Comparison of ENCODE assay signal across 22 cellular contexts in the genomic region with DNA sequence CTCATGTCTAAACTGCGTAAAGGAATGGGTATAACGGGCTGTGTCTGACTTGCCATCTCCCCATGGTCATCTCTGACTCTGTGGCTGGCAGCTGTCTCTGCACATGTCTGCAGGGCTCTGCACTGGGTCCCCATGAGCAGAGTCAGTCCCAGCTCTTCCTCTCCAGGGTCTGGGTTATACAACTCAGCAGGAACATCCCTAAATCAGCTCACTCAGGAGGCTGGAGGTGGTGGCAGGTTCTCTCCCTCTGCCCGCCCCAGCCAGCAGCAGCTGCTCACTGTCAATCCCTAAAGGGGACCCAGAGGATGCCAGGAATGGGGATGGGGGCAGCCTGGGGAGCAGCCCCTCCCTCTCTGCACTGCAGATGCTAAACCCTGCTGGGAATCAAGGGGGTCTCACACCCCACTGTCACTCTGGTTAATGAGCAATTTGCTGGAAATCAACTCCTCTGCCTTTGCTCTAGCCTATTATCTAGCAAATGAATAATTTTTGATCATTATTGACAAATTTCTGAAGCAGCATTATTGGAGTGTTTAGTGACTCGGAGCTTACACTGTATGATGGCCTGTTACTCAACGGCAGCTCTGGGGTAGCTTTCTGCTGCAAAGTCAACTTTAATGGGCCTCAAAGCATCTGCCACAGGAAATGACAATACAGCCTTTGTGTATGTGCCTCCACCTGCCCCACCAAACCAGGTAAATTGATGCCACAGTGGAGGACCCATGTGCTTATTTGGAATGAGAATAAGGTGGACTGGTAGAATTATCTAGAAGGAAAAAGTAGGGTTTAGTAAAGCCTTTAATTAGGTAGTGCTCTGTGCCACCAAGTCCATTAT. TPM values are rescaled to one million over a fixed set of nuclear protein-coding genes. Genes with fewer than 3 reads are reported as not detected.
DNase-seq lines count a peak whose midpoint lies in the region; ATAC-seq and TF ChIP-seq lines count a peak whose summit lies in the region.
"Had no signal": no experiment of that assay in that cellular context is flagged by ENCODE, and none has a peak within 500 bp of the region (broad histone marks: within the 10 kb centered on the region; RNA-seq: fewer than 3 reads in every experiment).

No MANE protein-coding gene starts in this region.

- ATAC-seq in GM21528 (IDR thresholded peaks at IDR 0.05; ENCODE audit: low FRiP score, unreplicated experiment), result no peak
- ATAC-seq: stimulated activated effector memory CD8-positive, alpha-beta T cell treated with anti-CD3 and anti-CD28 coated beads, Interleukin-12 subunit alpha, Interleukin-12 subunit beta, amount 100 ng/mL, for 72 hours; T-helper 17 cell had no signal

- H3K18ac ChIP-seq in H9 (ENCODE audit: insufficient read length, low read depth, low read length), result no peak overlapping the region

- H3K4me1 Mint-ChIP-seq in H9, result no peaks in the 10 kb centered on the region
- H3K4me1 Mint-ChIP-seq: activated naive CD8-positive, alpha-beta T cell treated with anti-CD3 and anti-CD28 coated beads, Interleukin-2, amount 10 ng/mL, durations not matched to agents 7 days and 5 days; memory B cell; stimulated activated effector memory CD8-positive, alpha-beta T cell treated with anti-CD3 and anti-CD28 coated beads, Interleukin-12 subunit alpha, Interleukin-12 subunit beta, amount 100 ng/mL, for 72 hours; T-helper 17 cell had no signal

- H3K27ac ChIP-seq in H9 (ENCODE audit: insufficient read length, low read depth, low read length), result no peak overlapping the region
- H3K27ac ChIP-seq: C4-2B, epithelial cell of prostate had no signal

- H4K20me1 ChIP-seq in H9 (ENCODE audit: control insufficient read depth, insufficient read depth, insufficient read length), result no peaks in the 10 kb centered on the region

- no peak overlapping the region for H3K4me3 Mint-ChIP-seq in H9
- H3K4me3 Mint-ChIP-seq: activated naive CD8-positive, alpha-beta T cell treated with anti-CD3 and anti-CD28 coated beads, Interleukin-2, amount 10 ng/mL, durations not matched to agents 7 days and 5 days; HFFc6; memory B cell; stimulated activated effector memory CD8-positive, alpha-beta T cell treated with anti-CD3 and anti-CD28 coated beads, Interleukin-12 subunit alpha, Interleukin-12 subunit beta, amount 100 ng/mL, for 72 hours; T-helper 17 cell had no signal

- intact Hi-C loops in posterior vena cava (cut with DNase I), result no loop called here

- DNase-seq in DMS53 treated with DMSO at 0.1 percent for 48 hours (lab: John Stamatoyannopoulos, UW; ENCODE audit: unreplicated experiment), result peak; percentile 33
- peak; percentile 19 for DNase-seq in H9
- peak; percentile 29 for DNase-seq in ecto neural progenitor cell (ENCODE audit: low spot score)
- DNase-seq in posterior vena cava (ENCODE audit: low spot score), result peak; percentile 22
- DNase-seq in amniotic stem cell (lab: John Stamatoyannopoulos, UW), result no peak
- no peak for DNase-seq in NCI-H2196 (lab: John Stamatoyannopoulos, UW; ENCODE audit: unreplicated experiment)
- DNase-seq: activated CD4-positive, alpha-beta T cell treated with anti-CD3 and anti-CD28 coated beads for 48 hours; activated naive CD8-positive, alpha-beta T cell treated with anti-CD3 and anti-CD28 coated beads, Interleukin-2, amount 10 ng/mL, durations not matched to agents 7 days and 5 days; cerebellar nuclear complex; HFFc6; NCI-H2107; NCI-H446 treated with DMSO at 0.1 percent for 48 hours; NK-92 treated with Interleukin-12 subunit alpha and Interleukin-12 subunit beta, amount 100 ng/mL, for 24 hours; nucleus accumbens; stimulated activated CD4-positive, alpha-beta T cell treated with anti-CD3 and anti-CD28 coated beads, Interleukin-2, amount 100 ng/mL, for 48 hours; T-helper 17 cell had no signal

- no peak for TF ChIP-seq CTCF in H9 (conservative IDR thresholded peaks at IDR 0.05)

- H3K4me2 ChIP-seq in H9 (ENCODE audit: insufficient read depth, insufficient read length, low read length), result no peak overlapping the region

- H3K56ac ChIP-seq in H9 (ENCODE audit: insufficient read length, low read depth, low read length), result no peak overlapping the region

- no peaks in the 10 kb centered on the region for H3K27me3 ChIP-seq in H9 (ENCODE audit: insufficient read depth, low read length)

- no peak overlapping the region for H2AK5ac ChIP-seq in H9 (ENCODE audit: insufficient read length, low read length)

- no peak overlapping the region for H3K23ac ChIP-seq in H9 (ENCODE audit: insufficient read length, low read depth, low read length)

- no peak overlapping the region for H4K8ac ChIP-seq in H9 (replicated peaks; ENCODE audit: insufficient read length, low read depth, low read length)

- H2BK15ac ChIP-seq in H9 (ENCODE audit: low read depth, low read length), result no peak overlapping the region

- WGBS in H9 (ENCODE audit: extremely low coverage, insufficient read length, low lambda C conversion rate), result no CpG with 5 or more reads among the region's 5 CpGs

- H3K27ac Mint-ChIP-seq in H9, result peak overlapping the region in 1 of 3 experiments; percentile 83; a peak in 2 of 7 replicates
- H3K27ac Mint-ChIP-seq: activated naive CD8-positive, alpha-beta T cell treated with anti-CD3 and anti-CD28 coated beads, Interleukin-2, amount 10 ng/mL, durations not matched to agents 7 days and 5 days; activated T-helper 2 cell treated with anti-CD3 and anti-CD28 coated beads, Interferon-gamma antibody, Interleukin-2, Interleukin-4, amounts not matched to agents 10 μg/mL and 5 μg/mL and 100 μg/mL, durations not matched to agents 14 hours and 24 hours and 36 hours; HFFc6; memory B cell; stimulated activated effector memory CD8-positive, alpha-beta T cell treated with anti-CD3 and anti-CD28 coated beads, Interleukin-12 subunit alpha, Interleukin-12 subunit beta, amount 100 ng/mL, for 72 hours; T-helper 17 cell had no signal

- no peak overlapping the region for H4K91ac ChIP-seq in H9 (ENCODE audit: insufficient read length, low read depth, low read length)

- no peak overlapping the region for H2BK20ac ChIP-seq in H9 (ENCODE audit: low read depth, low read length, poor library complexity, severe bottlenecking)

- no peak overlapping the region for H4K5ac ChIP-seq in H9 (ENCODE audit: insufficient read length, low read depth, low read length)

- peaks cover 19% of the 10 kb centered on the region for H3K27me3 Mint-ChIP-seq in H9 (ENCODE audit: low read depth)
- H3K27me3 Mint-ChIP-seq: memory B cell had no signal

- H3K36me3 Mint-ChIP-seq in H9 (ENCODE audit: insufficient read depth in 1 of 3, low read depth in 3 of 3), result no peaks in the 10 kb centered on the region; a peak in 1 of 7 replicates
- H3K36me3 Mint-ChIP-seq: activated naive CD8-positive, alpha-beta T cell treated with anti-CD3 and anti-CD28 coated beads, Interleukin-2, amount 10 ng/mL, durations not matched to agents 7 days and 5 days; memory B cell; stimulated activated effector memory CD8-positive, alpha-beta T cell treated with anti-CD3 and anti-CD28 coated beads, Interleukin-12 subunit alpha, Interleukin-12 subunit beta, amount 100 ng/mL, for 72 hours had no signal

- H3K4me1 ChIP-seq in H9 (ENCODE audit: insufficient read depth, low read length), result no peaks in the 10 kb centered on the region

- no peaks in the 10 kb centered on the region for H3K79me2 ChIP-seq in H9 (ENCODE audit: insufficient read depth, low read length)

- no peak overlapping the region for H3K4ac ChIP-seq in H9 (ENCODE audit: low read depth, low read length)

- H3K9me3 Mint-ChIP-seq in H9, result peaks cover 0 to 3% of the 10 kb centered on the region in 2 experiments; a peak in 1 of 5 replicates
- H3K9me3 Mint-ChIP-seq: activated naive CD8-positive, alpha-beta T cell treated with anti-CD3 and anti-CD28 coated beads, Interleukin-2, amount 10 ng/mL, durations not matched to agents 7 days and 5 days; activated T-helper 2 cell treated with anti-CD3 and anti-CD28 coated beads, Interferon-gamma antibody, Interleukin-2, Interleukin-4, amounts not matched to agents 10 μg/mL and 5 μg/mL and 100 μg/mL, durations not matched to agents 14 hours and 24 hours and 36 hours; HFFc6; memory B cell; stimulated activated effector memory CD8-positive, alpha-beta T cell treated with anti-CD3 and anti-CD28 coated beads, Interleukin-12 subunit alpha, Interleukin-12 subunit beta, amount 100 ng/mL, for 72 hours had no signal

- no peak overlapping the region for H3K9ac ChIP-seq in H9 (ENCODE audit: extremely low read depth, insufficient read length, low read length)

- no peak overlapping the region for H2BK5ac ChIP-seq in H9 (ENCODE audit: insufficient read length, low read length)

- H3K23me2 ChIP-seq in H9 (ENCODE audit: insufficient read length, low read depth, low read length, poor library complexity, severe bottlenecking), result no peaks in the 10 kb centered on the region

- H2AFZ ChIP-seq in H9 (ENCODE audit: low read length), result no peak overlapping the region

- no peaks in the 10 kb centered on the region for H3K79me1 ChIP-seq in H9 (ENCODE audit: insufficient read depth, low read depth, low read length, poor library complexity, severe bottlenecking)

- H3K14ac ChIP-seq in H9 (ENCODE audit: insufficient read depth, low read length), result no peak overlapping the region

- H3T11ph ChIP-seq in H9 (ENCODE audit: low read length), result no peak overlapping the region

- no peak overlapping the region for H2BK12ac ChIP-seq in H9 (ENCODE audit: insufficient read length, low read depth, low read length)

- H2BK120ac ChIP-seq in H9 (ENCODE audit: low read depth, low read length, poor library complexity, severe bottlenecking), result no peak overlapping the region

- H3K9me3 ChIP-seq in H9 (ENCODE audit: control insufficient read depth, low read depth, low read length), result no peaks in the 10 kb centered on the region

RNA-seq across cellular contexts. Expression of a gene that starts 55.7 kb away (rescaled TPM):
- total RNA-seq in H9 (2021), result 22.1 and 23.8 TPM in 2 replicates
- under 1 TPM; 0.51 to 0.67 TPM for total RNA-seq in posterior vena cava
- total RNA-seq: activated naive CD8-positive, alpha-beta T cell treated with anti-CD3 and anti-CD28 coated beads, Interleukin-2, amount 10 ng/mL, durations not matched to agents 7 days and 5 days; activated T-helper 2 cell treated with anti-CD3 and anti-CD28 coated beads, Interferon-gamma antibody, Interleukin-2, Interleukin-4, amounts not matched to agents 10 μg/mL and 5 μg/mL and 100 μg/mL, durations not matched to agents 14 hours and 24 hours and 36 hours had no signal

Comparison
In these comparisons a context has a peak if more than half of its experiments do, and no peak if none do; other contexts are left out.
1. DNase-seq: peak in DMS53 treated with DMSO at 0.1 percent for 48 hours (single experiment), H9 (single experiment), ecto neural progenitor cell (single experiment) and posterior vena cava (single experiment); none in amniotic stem cell (single experiment) and NCI-H2196 (single experiment).
2. RNA of a gene that starts 55.7 kb away (total RNA-seq): 22.1 to 23.8 TPM in H9; 0.51 to 0.67 TPM in posterior vena cava; every median in the first group is over 10 times any median in the second.